Comparison of ENCODE assay signal across 8 cellular contexts in the genomic region with DNA sequence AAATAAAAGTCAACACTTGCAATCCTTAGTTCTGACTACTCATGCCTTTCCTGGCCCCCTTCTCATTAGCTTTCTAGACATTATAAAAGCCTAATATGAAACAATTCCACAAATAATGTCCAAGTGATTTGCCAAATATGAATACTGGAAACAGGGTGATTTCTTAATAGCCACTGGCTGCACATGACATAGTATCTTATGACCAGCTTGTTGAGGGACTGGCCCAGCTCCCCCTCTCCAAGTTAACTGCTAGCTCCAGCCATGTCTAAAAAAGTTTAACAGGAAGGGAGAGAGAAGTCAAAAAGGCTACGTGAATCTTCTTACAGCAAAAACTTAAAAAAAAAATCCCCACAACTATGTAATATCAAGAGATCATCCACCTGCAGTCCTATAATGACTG. TPM values are rescaled to one million over a fixed set of nuclear protein-coding genes. Genes with fewer than 3 reads are reported as not detected.
DNase-seq lines count a peak whose midpoint lies in the region; ATAC-seq and TF ChIP-seq lines count a peak whose summit lies in the region.

No MANE protein-coding gene starts in this region.

- H3K4me3 Mint-ChIP-seq in activated CD4-positive, alpha-beta memory T cell treated with anti-CD3 and anti-CD28 coated beads, Interleukin-2, amount 10 ng/mL, durations not matched to agents 7 days and 5 days = peak overlapping the region; percentile 95

- POLR2A ChIA-PET in activated CD4-positive, alpha-beta memory T cell treated with anti-CD3 and anti-CD28 coated beads, Interleukin-2, amount 10 ng/mL, durations not matched to agents 7 days and 5 days (lab: Charles Lee) = interaction anchor here (0.8 to 4.3 kb wide), 7 partner anchors 10 to 1033 kb away, joined by 3 to 31 read pairs (median 3); partner anchors contain the start of genes HMGCR and POC5

- DNase-seq in right atrium auricular region (ENCODE audit: low spot score) (no peak), Right ventricle myocardium superior (no peak), hepatocyte (ENCODE audit: low spot score) (peak; percentile 43), smooth muscle cell (lab: John Stamatoyannopoulos, UW; ENCODE audit: unreplicated experiment) (no peak), GM19240 (ENCODE audit: insufficient read length, low spot score) (no peak), NCI-H1694 treated with DMSO at 0.1 percent for 48 hours (lab: John Stamatoyannopoulos, UW) (no peak)
- no peak for DNase-seq in activated CD4-positive, alpha-beta memory T cell treated with anti-CD3 and anti-CD28 coated beads, Interleukin-2, amount 10 ng/mL, durations not matched to agents 7 days and 5 days

- H3K36me3 Mint-ChIP-seq in activated CD4-positive, alpha-beta memory T cell treated with anti-CD3 and anti-CD28 coated beads, Interleukin-2, amount 10 ng/mL, durations not matched to agents 7 days and 5 days (ENCODE audit: low read depth) = peaks cover 30% of the 10 kb centered on the region

- H3K9me3 ChIP-seq in right atrium auricular region = no peaks in the 10 kb centered on the region
- H3K9me3 ChIP-seq in hepatocyte (ENCODE audit: low read depth) = no peaks in the 10 kb centered on the region
- H3K9me3 ChIP-seq in smooth muscle cell (replicated peaks; ENCODE audit: low read depth) = no peaks in the 10 kb centered on the region

- H3K4me1 ChIP-seq in right atrium auricular region = peaks cover 0 to 36% of the 10 kb centered on the region in 2 donors
- peaks cover 9% of the 10 kb centered on the region for H3K4me1 ChIP-seq in hepatocyte (ENCODE audit: insufficient read depth)
- H3K4me1 ChIP-seq in smooth muscle cell (ENCODE audit: low read depth) = peaks cover 28% of the 10 kb centered on the region

- H3K79me2 ChIP-seq in hepatocyte = peaks cover 86% of the 10 kb centered on the region
- H3K79me2 ChIP-seq in smooth muscle cell (ENCODE audit: low read depth) = peaks cover 83% of the 10 kb centered on the region

- H3K9me2 ChIP-seq in hepatocyte (replicated peaks; ENCODE audit: insufficient read depth) = no peaks in the 10 kb centered on the region

- WGBS in hepatocyte (ENCODE audit: low lambda C conversion rate, missing lambda C conversion rate) = 0% methylated on average over 1 of the region's 1 CpG
- WGBS in smooth muscle cell (ENCODE audit: low lambda C conversion rate) = 0% methylated on average over 1 of the region's 1 CpG

- peak overlapping the region in 1 of 2 donors; percentile 94 for H3K27ac ChIP-seq in right atrium auricular region
- H3K27ac ChIP-seq in hepatocyte = peak overlapping the region; percentile 96
- no peak overlapping the region for H3K27ac ChIP-seq in smooth muscle cell (ENCODE audit: low read depth)

- H4K20me1 ChIP-seq in hepatocyte (ENCODE audit: insufficient read depth, poor library complexity, severe bottlenecking) (peaks cover 28% of the 10 kb centered on the region), smooth muscle cell (ENCODE audit: low read depth) (peaks cover 40% of the 10 kb centered on the region)

- H3K4me2 ChIP-seq in hepatocyte = peak overlapping the region; percentile 79
- peak overlapping the region; percentile 92 for H3K4me2 ChIP-seq in smooth muscle cell

- H3K36me3 ChIP-seq in right atrium auricular region = no peaks in the 10 kb centered on the region
- no peaks in the 10 kb centered on the region for H3K36me3 ChIP-seq in hepatocyte (replicated peaks; ENCODE audit: insufficient read depth, low read depth)
- no peaks in the 10 kb centered on the region for H3K36me3 ChIP-seq in smooth muscle cell (ENCODE audit: low read depth)

- no peak for ATAC-seq in Right ventricle myocardium superior (ENCODE audit: poor library complexity)
- ATAC-seq in HG02678 (IDR thresholded peaks at IDR 0.05; ENCODE audit: unreplicated experiment) = no peak

- H2AFZ ChIP-seq in hepatocyte (peak overlapping the region; percentile 75), smooth muscle cell (ENCODE audit: low read depth) (no peak overlapping the region)

- intact Hi-C loops in Right ventricle myocardium superior (cut with DNase I) = loop anchor here (10.0 kb wide), 1 partner anchor 55 kb away; no protein-coding TSS in a partner anchor

- H3K27ac Mint-ChIP-seq in activated CD4-positive, alpha-beta memory T cell treated with anti-CD3 and anti-CD28 coated beads, Interleukin-2, amount 10 ng/mL, durations not matched to agents 7 days and 5 days = no peak overlapping the region

- H3K4me3 ChIP-seq in right atrium auricular region (peak overlapping the region; percentile 91 to 95), hepatocyte (peak overlapping the region; percentile 95), smooth muscle cell (peak overlapping the region; percentile 98)

- peak overlapping the region; percentile 86 for H3K9ac ChIP-seq in smooth muscle cell (ENCODE audit: low read depth)

- CTCF ChIA-PET in activated CD4-positive, alpha-beta memory T cell treated with anti-CD3 and anti-CD28 coated beads, Interleukin-2, amount 10 ng/mL, durations not matched to agents 7 days and 5 days (lab: Charles Lee) = interaction anchor here (1.0 to 1.5 kb wide), 4 partner anchors 70 to 1607 kb away, joined by 3 to 4 read pairs (median 3); partner anchors contain the start of gene HMGCR

- no peaks in the 10 kb centered on the region for H3K27me3 Mint-ChIP-seq in activated CD4-positive, alpha-beta memory T cell treated with anti-CD3 and anti-CD28 coated beads, Interleukin-2, amount 10 ng/mL, durations not matched to agents 7 days and 5 days

- no peaks in the 10 kb centered on the region for H3F3A ChIP-seq in smooth muscle cell (ENCODE audit: low read depth)

- H3K9me3 Mint-ChIP-seq in activated CD4-positive, alpha-beta memory T cell treated with anti-CD3 and anti-CD28 coated beads, Interleukin-2, amount 10 ng/mL, durations not matched to agents 7 days and 5 days = no peaks in the 10 kb centered on the region

- H3K27me3 ChIP-seq in right atrium auricular region (no peaks in the 10 kb centered on the region), hepatocyte (no peaks in the 10 kb centered on the region), smooth muscle cell (ENCODE audit: low read depth) (no peaks in the 10 kb centered on the region)

- H3K4me1 Mint-ChIP-seq in activated CD4-positive, alpha-beta memory T cell treated with anti-CD3 and anti-CD28 coated beads, Interleukin-2, amount 10 ng/mL, durations not matched to agents 7 days and 5 days = peaks cover 54% of the 10 kb centered on the region

- no peak for TF ChIP-seq CTCF in right atrium auricular region (IDR thresholded peaks at IDR 0.05)
- no peak for TF ChIP-seq CTCF in hepatocyte (IDR thresholded peaks at IDR 0.05; ENCODE audit: poor library complexity)
- TF ChIP-seq CTCF in smooth muscle cell (IDR thresholded peaks at IDR 0.05; ENCODE audit: borderline replicate concordance, insufficient read depth, poor library complexity, severe bottlenecking) = no peak

RNA-seq across cellular contexts. Expression of gene CERT1, which starts 1.5 kb away (rescaled TPM):
- total RNA-seq in right atrium auricular region (10 to 100 TPM; 12.3 to 12.6 TPM), Right ventricle myocardium superior (32.1 TPM), hepatocyte (40.5 and 42.0 TPM in 2 replicates), smooth muscle cell (31.0 and 35.4 TPM in 2 replicates)
- 10 to 100 TPM; 36.2 to 39.7 TPM for total RNA-seq in activated CD4-positive, alpha-beta memory T cell treated with anti-CD3 and anti-CD28 coated beads, Interleukin-2, amount 10 ng/mL, durations not matched to agents 7 days and 5 days
- polyA plus RNA-seq in hepatocyte (15.6 and 20.7 TPM in 2 replicates), smooth muscle cell (9.1 and 16.8 TPM in 2 replicates)

RNA-seq across cellular contexts. Expression of gene POLK, which starts 1.7 kb away (rescaled TPM):
- total RNA-seq in right atrium auricular region = 10 to 100 TPM; 19.1 to 21.1 TPM
- total RNA-seq in Right ventricle myocardium superior = 20.6 TPM
- 10 to 100 TPM; 28.3 to 28.7 TPM for total RNA-seq in activated CD4-positive, alpha-beta memory T cell treated with anti-CD3 and anti-CD28 coated beads, Interleukin-2, amount 10 ng/mL, durations not matched to agents 7 days and 5 days
- total RNA-seq in hepatocyte = 22.0 and 27.1 TPM in 2 replicates
- 9.0 and 11.1 TPM in 2 replicates for polyA plus RNA-seq in hepatocyte
- total RNA-seq in smooth muscle cell = 31.6 and 36.5 TPM in 2 replicates
- polyA plus RNA-seq in smooth muscle cell = 12.8 and 15.0 TPM in 2 replicates
